11 cellular contexts compared by ENCODE assay signal in the genomic region with DNA sequence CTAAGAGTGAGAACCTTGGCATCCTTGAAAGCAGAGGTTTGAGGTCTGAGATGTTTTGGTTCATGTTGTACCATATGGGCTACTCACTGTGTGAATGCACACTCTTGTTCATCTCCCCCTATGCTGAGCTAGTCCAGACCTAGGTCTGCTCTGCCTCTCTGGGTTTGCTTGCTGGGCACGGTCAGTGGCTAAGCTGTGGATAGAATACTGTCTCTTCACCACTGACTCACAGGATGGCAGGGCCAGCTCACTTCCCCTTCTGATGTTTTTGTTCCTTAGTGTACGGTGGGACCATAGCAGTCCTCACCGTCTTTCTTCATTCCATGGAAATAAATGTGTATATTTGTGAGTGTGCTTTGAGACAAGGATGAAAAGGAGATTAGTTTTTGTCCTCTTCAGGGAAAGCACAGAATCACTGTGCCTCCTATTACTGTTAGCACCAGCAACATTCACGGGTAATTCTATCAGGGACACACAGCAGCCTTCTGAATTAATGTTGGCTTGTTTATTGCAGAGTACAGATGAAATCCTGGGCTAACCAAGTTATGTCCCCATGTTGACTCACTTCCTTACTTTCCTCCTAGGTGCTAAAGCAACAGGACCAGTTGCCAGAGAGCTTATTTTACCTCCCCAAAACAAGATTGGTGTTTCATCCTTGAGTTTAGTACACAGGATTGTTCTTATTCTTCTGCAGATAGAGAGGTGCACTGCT. TPM values are rescaled to one million over a fixed set of nuclear protein-coding genes. Genes with fewer than 3 reads are reported as not detected.
DNase-seq lines count a peak whose midpoint lies in the region; ATAC-seq and TF ChIP-seq lines count a peak whose summit lies in the region.
"Had no signal": no experiment of that assay in that cellular context is flagged by ENCODE, and none has a peak within 500 bp of the region (broad histone marks: within the 10 kb centered on the region; RNA-seq: fewer than 3 reads in every experiment).

No MANE protein-coding gene starts in this region.

- no peaks in the 10 kb centered on the region for H3K36me3 Mint-ChIP-seq in activated T-helper 17 cell treated with anti-CD3 and anti-CD28 coated beads, Interleukin-2, amount 50 U/mL, for 72 hours (ENCODE audit: low read depth)
- H3K36me3 Mint-ChIP-seq: activated naive CD4-positive, alpha-beta T cell treated with anti-CD3 and anti-CD28 coated beads, Interleukin-2, amount 50 U/mL, for 24 hours; CD8-positive, alpha-beta T cell had no signal

- no peaks in the 10 kb centered on the region for H3K27me3 Mint-ChIP-seq in activated T-helper 17 cell treated with anti-CD3 and anti-CD28 coated beads, Interleukin-2, amount 50 U/mL, for 72 hours
- H3K27me3 Mint-ChIP-seq: activated naive CD4-positive, alpha-beta T cell treated with anti-CD3 and anti-CD28 coated beads, Interleukin-2, amount 50 U/mL, for 24 hours had no signal

- H3K27ac ChIP-seq in ovary: no peak overlapping the region

- H3K4me1 Mint-ChIP-seq in activated T-helper 17 cell treated with anti-CD3 and anti-CD28 coated beads, Interleukin-2, amount 50 U/mL, for 72 hours: peaks cover 20% of the 10 kb centered on the region

- peak; percentile 84 for ATAC-seq in activated T-helper 17 cell treated with anti-CD3 and anti-CD28 coated beads, Interleukin-2, amount 50 U/mL, for 72 hours (replicated peaks)
- no peak for ATAC-seq in HG03378 (IDR thresholded peaks at IDR 0.05; ENCODE audit: unreplicated experiment)
- ATAC-seq: CD8-positive, alpha-beta T cell had no signal

- no peaks in the 10 kb centered on the region for H3K36me3 ChIP-seq in ovary

- intact Hi-C loops in ovary (cut with DNase I): no loop called here

- H3K4me1 ChIP-seq in ovary (ENCODE audit: insufficient read depth): peaks cover 3% of the 10 kb centered on the region

- 64 to 76% (median 69%) methylated on average over 4 of the region's 4 CpGs for WGBS in ovary, 3 donors

- H3K9me3 ChIP-seq in ovary: no peaks in the 10 kb centered on the region

- no peak for TF ChIP-seq CTCF in ovary (IDR thresholded peaks at IDR 0.05)

- TF ChIP-seq POLR2A in ovary (IDR thresholded peaks at IDR 0.05): no peak

- peak overlapping the region; percentile 77 for H3K27ac Mint-ChIP-seq in activated T-helper 17 cell treated with anti-CD3 and anti-CD28 coated beads, Interleukin-2, amount 50 U/mL, for 72 hours
- H3K27ac Mint-ChIP-seq: activated naive CD4-positive, alpha-beta T cell treated with anti-CD3 and anti-CD28 coated beads, Interleukin-2, amount 50 U/mL, for 24 hours; CD8-positive, alpha-beta T cell had no signal

- no peaks in the 10 kb centered on the region for H3K27me3 ChIP-seq in ovary

- peak overlapping the region; percentile 39 for H3K4me3 Mint-ChIP-seq in activated T-helper 17 cell treated with anti-CD3 and anti-CD28 coated beads, Interleukin-2, amount 50 U/mL, for 72 hours
- H3K4me3 Mint-ChIP-seq: activated naive CD4-positive, alpha-beta T cell treated with anti-CD3 and anti-CD28 coated beads, Interleukin-2, amount 50 U/mL, for 24 hours; CD8-positive, alpha-beta T cell had no signal

- DNase-seq in stimulated activated CD8-positive, alpha-beta memory T cell treated with anti-CD3 and anti-CD28 coated beads, Interleukin-12 subunit alpha, Interleukin-12 subunit beta, amount 100 ng/mL, for 1 hour (ENCODE audit: low read depth): peak; percentile 3
- no peak for DNase-seq in stimulated activated CD8-positive, alpha-beta memory T cell treated with anti-CD3 and anti-CD28 coated beads, Interleukin-4, amount 100 ng/mL, for 48 hours
- DNase-seq in iris pigment epithelial cell (ENCODE audit: low read depth) (peak; percentile 66), ovary (no peak), mucosa of gallbladder (ENCODE audit: low spot score) (no peak), D341Med (ENCODE audit: low spot score) (no peak)
- DNase-seq: CD8-positive, alpha-beta T cell; SHP77 treated with DMSO at 0.1 percent for 48 hours had no signal

- H3K4me3 ChIP-seq in ovary: no peak overlapping the region

- H3K9me3 Mint-ChIP-seq in activated T-helper 17 cell treated with anti-CD3 and anti-CD28 coated beads, Interleukin-2, amount 50 U/mL, for 72 hours: no peaks in the 10 kb centered on the region
- H3K9me3 Mint-ChIP-seq: activated naive CD4-positive, alpha-beta T cell treated with anti-CD3 and anti-CD28 coated beads, Interleukin-2, amount 50 U/mL, for 24 hours; CD8-positive, alpha-beta T cell had no signal

- TF ChIP-seq EP300 in ovary (IDR thresholded peaks at IDR 0.05): no peak

RNA-seq across cellular contexts. Expression of gene IVNS1ABP, which starts 56.9 kb away (rescaled TPM):
- 100 to 1,000 TPM; 215 to 269 TPM for total RNA-seq in activated T-helper 17 cell treated with anti-CD3 and anti-CD28 coated beads, Interleukin-2, amount 50 U/mL, for 72 hours
- total RNA-seq in ovary: 10 to 100 TPM; 31.2 to 73.9 (median 54.2) TPM
- polyA plus RNA-seq in ovary: 10 to 100 TPM; 40.2 to 57.3 TPM
- total RNA-seq in mucosa of gallbladder: 85.7 TPM

Comparison
In these comparisons a context has a peak if more than half of its experiments do, and no peak if none do; other contexts are left out.
1. DNase-seq: peak in stimulated activated CD8-positive, alpha-beta memory T cell treated with anti-CD3 and anti-CD28 coated beads, Interleukin-12 subunit alpha, Interleukin-12 subunit beta, amount 100 ng/mL, for 1 hour (single experiment) and iris pigment epithelial cell (single experiment); none in stimulated activated CD8-positive, alpha-beta memory T cell treated with anti-CD3 and anti-CD28 coated beads, Interleukin-4, amount 100 ng/mL, for 48 hours (single experiment), ovary (0 of 5), mucosa of gallbladder (single experiment) and D341Med (single experiment).